ENCODE assay signal across 8 cellular contexts in the genomic region with DNA sequence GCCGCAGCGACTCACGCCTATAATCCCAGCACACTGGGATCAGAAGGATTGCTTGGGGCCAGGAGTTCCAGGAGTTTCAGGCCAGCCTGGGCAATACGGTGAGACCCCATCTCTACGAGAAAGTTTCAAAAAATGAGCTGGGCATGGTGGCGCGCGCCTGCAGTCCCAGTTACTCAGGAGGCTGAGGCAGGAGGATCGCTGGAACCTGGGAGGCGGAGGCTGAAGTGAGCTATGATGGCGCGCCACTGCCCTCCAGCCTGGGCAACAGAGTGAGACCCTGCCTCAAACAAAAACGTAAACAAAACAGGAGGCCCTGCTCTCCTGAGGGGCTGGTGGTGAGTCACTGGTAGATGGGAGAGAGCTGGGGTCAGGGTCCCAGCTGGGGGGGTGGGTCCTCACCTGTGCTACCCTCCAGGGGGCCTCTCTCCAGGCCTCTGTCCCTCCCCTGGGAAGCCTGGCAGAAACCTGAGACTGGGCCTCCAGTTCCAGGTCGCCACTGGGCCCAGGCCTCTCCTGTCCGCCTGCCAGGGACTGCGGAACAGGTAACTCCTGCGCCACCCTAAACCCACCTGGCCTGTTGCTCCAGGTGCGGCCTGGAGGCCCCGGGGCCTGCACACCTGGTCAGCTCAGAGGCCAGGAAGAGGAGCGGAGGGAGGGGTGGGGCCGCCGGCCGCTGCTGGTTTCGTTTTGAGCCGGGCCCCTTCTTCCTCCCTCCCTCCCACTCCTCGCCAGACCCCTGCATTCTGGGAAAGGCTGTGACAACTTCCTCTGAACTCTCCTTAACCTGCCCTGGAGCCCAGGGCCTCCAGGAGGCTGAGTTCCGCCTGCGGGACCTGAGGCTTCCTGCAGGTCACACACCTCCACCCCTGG. TPM values are rescaled to one million over a fixed set of nuclear protein-coding genes. Genes with fewer than 3 reads are reported as not detected.
DNase-seq lines count a peak whose midpoint lies in the region; ATAC-seq, FAIRE-seq and TF ChIP-seq lines count a peak whose summit lies in the region.

No MANE protein-coding gene starts in this region.

- no peak for FAIRE-seq in small intestine (lab: Jason Lieb, UNC)

- WGBS in esophagus muscularis mucosa: 65% methylated on average over 23 of the region's 28 CpGs
- WGBS in small intestine, 3 donors: 49 to 52% (median 51%) methylated on average over 24 to 28 of the region's 28 CpGs

- no peak for TF ChIP-seq POLR2A in esophagus muscularis mucosa (IDR thresholded peaks at IDR 0.05; ENCODE audit: low read depth)

- no peaks in the 10 kb centered on the region for H3K36me3 ChIP-seq in esophagus muscularis mucosa
- H3K36me3 ChIP-seq in small intestine (ENCODE audit: control insufficient read depth in 2 of 2, insufficient read depth in 2 of 2, low read length in 2 of 2): no peaks in the 10 kb centered on the region

- DNase-seq in GM10266 (ENCODE audit: extremely low spot score) (peak; percentile 69), OCI-M1 (lab: John Stamatoyannopoulos, UW) (peak; percentile 84), esophagus muscularis mucosa (ENCODE audit: extremely low spot score) (no peak), small intestine (peak; percentile 57), dorsolateral prefrontal cortex (no peak)

- H3K9me3 ChIP-seq in esophagus muscularis mucosa (no peaks in the 10 kb centered on the region), small intestine (ENCODE audit: control insufficient read depth, low read depth) (no peaks in the 10 kb centered on the region)

- TF ChIP-seq EP300 in esophagus muscularis mucosa (IDR thresholded peaks at IDR 0.05): no peak

- peak overlapping the region; percentile 34 to 52 (median 38) for H3K27ac ChIP-seq in esophagus muscularis mucosa (replicated peaks in 1 of 4)
- peak overlapping the region; percentile 86 to 89 for H3K27ac ChIP-seq in small intestine (ENCODE audit: low read depth in 1 of 2, low read length in 1 of 2)
- peak overlapping the region in 4 of 59 donors; percentile 10 to 52 (median 22) for H3K27ac ChIP-seq in dorsolateral prefrontal cortex

- H3K4me1 ChIP-seq in esophagus muscularis mucosa (peaks cover 8 to 18% (median 16%) of the 10 kb centered on the region in 4 donors), small intestine (ENCODE audit: control insufficient read depth in 2 of 2, insufficient read depth in 1 of 2, low read depth in 1 of 2, low read length in 1 of 2) (peaks cover 6 to 10% of the 10 kb centered on the region in 2 donors)

- TF ChIP-seq CTCF in GM10266 (IDR thresholded peaks at IDR 0.05; ENCODE audit: control insufficient read depth, insufficient read depth, low read depth, missing control alignments) (no peak), esophagus muscularis mucosa (IDR thresholded peaks at IDR 0.05) (no peak), dorsolateral prefrontal cortex (IDR thresholded peaks at IDR 0.05 in 54 of 56, conservative IDR thresholded peaks at IDR 0.05 in 2 of 56; ENCODE audit: low read depth in 1 of 56, partially characterized antibody in 56 of 56) (no peak)

- intact Hi-C loops in esophagus muscularis mucosa (cut with DNase I) (loop anchor here (5.0 kb wide), 1 partner anchor 38 kb away; the partner anchor contains the start of gene MAP2K2), dorsolateral prefrontal cortex (cut with DNase I) (no loop called here)

- H3K4me3 ChIP-seq in esophagus muscularis mucosa (peak overlapping the region; percentile 29 to 44 (median 34)), small intestine (ENCODE audit: low read depth in 1 of 2, low read length in 2 of 2) (peak overlapping the region in 1 of 2 donors; percentile 20), dorsolateral prefrontal cortex (peak overlapping the region in 21 of 59 donors; percentile 0 to 38 (median 22))

- no peak for ATAC-seq in GM19467 (IDR thresholded peaks at IDR 0.05; ENCODE audit: unreplicated experiment)
- ATAC-seq in HG03135 (IDR thresholded peaks at IDR 0.05; ENCODE audit: unreplicated experiment): no peak
- no peak for ATAC-seq in GM18868 (IDR thresholded peaks at IDR 0.05; ENCODE audit: unreplicated experiment)

- no peaks in the 10 kb centered on the region for H3K27me3 ChIP-seq in esophagus muscularis mucosa
- no peaks in the 10 kb centered on the region for H3K27me3 ChIP-seq in small intestine (ENCODE audit: control insufficient read depth in 2 of 2, insufficient read depth in 2 of 2, low read length in 2 of 2)
- no peaks in the 10 kb centered on the region for H3K27me3 ChIP-seq in dorsolateral prefrontal cortex

RNA-seq across cellular contexts. Expression of gene ZBTB7A, which starts 17.2 kb away (rescaled TPM):
- total RNA-seq in esophagus muscularis mucosa (100 to 1,000 TPM in 2 of 4 donors, 10 to 100 TPM in 2; 71.9 to 137 (median 114) TPM), dorsolateral prefrontal cortex (100 to 1,000 TPM in 60 of 120 experiments, 10 to 100 TPM in 60; 61.2 to 152 (median 99.8) TPM)
- polyA plus RNA-seq in small intestine: 10 to 100 TPM; 14.3 to 27.0 (median 16.8) TPM

RNA-seq across cellular contexts. Expression of gene MAP2K2, which starts 40.0 kb away (rescaled TPM):
- total RNA-seq in esophagus muscularis mucosa (100 to 1,000 TPM in 2 of 4 donors, 10 to 100 TPM in 2; 59.0 to 145 (median 101) TPM), dorsolateral prefrontal cortex (100 to 1,000 TPM; 118 to 197 (median 143) TPM)
- 100 to 1,000 TPM; 283 to 522 (median 492) TPM for polyA plus RNA-seq in small intestine

Comparison
In these comparisons a context has a peak if more than half of its experiments do, and no peak if none do; other contexts are left out.
1. DNase-seq: peak in GM10266 (single experiment), OCI-M1 (single experiment) and small intestine (single experiment); none in esophagus muscularis mucosa (single experiment) and dorsolateral prefrontal cortex (0 of 10).